In the genomic region with DNA sequence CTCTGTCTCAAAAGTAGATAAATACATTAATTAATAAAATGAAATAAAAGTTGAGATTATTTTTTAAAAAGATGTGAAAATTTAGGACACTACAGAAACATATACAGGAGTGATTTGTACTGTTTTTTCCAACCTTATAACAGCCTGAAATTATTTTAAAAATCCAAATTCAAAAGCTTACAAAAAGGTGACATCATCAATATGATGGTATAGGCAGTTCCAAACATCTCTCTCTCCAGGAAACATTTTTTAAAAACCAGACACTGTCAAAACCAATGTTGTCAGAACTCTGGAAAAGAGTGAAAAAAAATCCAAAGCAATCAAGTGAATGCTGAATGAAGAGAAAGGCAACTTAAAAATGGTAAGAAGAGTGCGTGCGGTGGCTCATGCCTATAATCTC, we compare ENCODE assay signal across 11 cellular contexts.
"Had no signal": no experiment of that assay in that cellular context is flagged by ENCODE, and none has a peak within 500 bp of the region (broad histone marks: within the 10 kb centered on the region; RNA-seq: fewer than 3 reads in every experiment).

No MANE protein-coding gene starts in this region.

- H3K27ac Mint-ChIP-seq: GM23338, H9, HFFc6 had no signal

- H3K4me2 ChIP-seq: GM23338, KMS-11 had no signal

- H3K4me3 Mint-ChIP-seq: GM23338, H9, HFFc6 had no signal

- FAIRE-seq: H1, H54 had no signal

- H3K4me1 Mint-ChIP-seq: GM23338 had no signal

- H3K9ac ChIP-seq: KMS-11 had no signal

- H3K4me3 ChIP-seq: GM23338 had no signal

- DNase-seq: H9, HCEC 1CT, HFFc6, IMR-90, Karpas-422, KBM-7 had no signal

- ATAC-seq: GM23338 had no signal

- H3K9me3 Mint-ChIP-seq: GM23338, HFFc6 had no signal

- H3K27ac ChIP-seq: HL-60, KMS-11 had no signal
